In genomic region chr17:67401106-67401505, GRCh38 we compare ENCODE assay signal across 17 cellular contexts. TPM values are rescaled to one million over a fixed set of nuclear protein-coding genes. Genes with fewer than 3 reads are reported as not detected.
DNase-seq lines count a peak whose midpoint lies in the region; ATAC-seq, FAIRE-seq and TF ChIP-seq lines count a peak whose summit lies in the region.
"Had no signal": no experiment of that assay in that cellular context is flagged by ENCODE, and none has a peak within 500 bp of the region (broad histone marks: within the 10 kb centered on the region; RNA-seq: fewer than 3 reads in every experiment).

No MANE protein-coding gene starts in this region.

- peak overlapping the region; percentile 99 for H3K27ac Mint-ChIP-seq in activated naive CD4-positive, alpha-beta T cell treated with anti-CD3 and anti-CD28 coated beads, Interleukin-2, amount 50 U/mL, for 24 hours
- peak overlapping the region; percentile 79 to 97 for H3K27ac Mint-ChIP-seq in T-cell
- peak overlapping the region; percentile 95 to 99 (median 98) for H3K27ac Mint-ChIP-seq in immature natural killer cell

- no peak overlapping the region for H3K4me3 ChIP-seq in MG63
- H3K4me3 ChIP-seq: mucosa of descending colon, tibial artery had no signal

- H3K4me1 Mint-ChIP-seq in activated naive CD4-positive, alpha-beta T cell treated with anti-CD3 and anti-CD28 coated beads, Interleukin-2, amount 50 U/mL, for 24 hours: peaks cover 83% of the 10 kb centered on the region
- peaks cover 78 to 81% (median 78%) of the 10 kb centered on the region in 3 donors for H3K4me1 Mint-ChIP-seq in T-cell
- H3K4me1 Mint-ChIP-seq in immature natural killer cell: peaks cover 75 to 82% of the 10 kb centered on the region in 2 donors

- CTCF ChIA-PET in T-cell (lab: Charles Lee): no interaction called here

- no peaks in the 10 kb centered on the region for H3K36me3 ChIP-seq in MG63
- H3K36me3 ChIP-seq: tibial artery had no signal

- H3K36me3 Mint-ChIP-seq in activated naive CD4-positive, alpha-beta T cell treated with anti-CD3 and anti-CD28 coated beads, Interleukin-2, amount 50 U/mL, for 24 hours: peaks cover 12% of the 10 kb centered on the region
- H3K36me3 Mint-ChIP-seq in T-cell (peaks cover 23% of the 10 kb centered on the region), immature natural killer cell (peaks cover 14 to 18% (median 14%) of the 10 kb centered on the region in 3 donors)

- FAIRE-seq in H54 (lab: Jason Lieb, UNC): no peak
- FAIRE-seq: GM18507, TTC549 had no signal

- H3K9me3 Mint-ChIP-seq in activated naive CD4-positive, alpha-beta T cell treated with anti-CD3 and anti-CD28 coated beads, Interleukin-2, amount 50 U/mL, for 24 hours: no peaks in the 10 kb centered on the region
- H3K9me3 Mint-ChIP-seq in T-cell: no peaks in the 10 kb centered on the region
- H3K9me3 Mint-ChIP-seq in immature natural killer cell: no peaks in the 10 kb centered on the region

- H3K27me3 Mint-ChIP-seq in activated naive CD4-positive, alpha-beta T cell treated with anti-CD3 and anti-CD28 coated beads, Interleukin-2, amount 50 U/mL, for 24 hours: no peaks in the 10 kb centered on the region
- H3K27me3 Mint-ChIP-seq in T-cell: no peaks in the 10 kb centered on the region
- peaks cover 0 to 8% (median 6%) of the 10 kb centered on the region in 3 donors for H3K27me3 Mint-ChIP-seq in immature natural killer cell (ENCODE audit: low read depth in 3 of 3)

- no peaks in the 10 kb centered on the region for H3K9me3 ChIP-seq in MG63
- H3K9me3 ChIP-seq: mucosa of descending colon, tibial artery had no signal

- no peak for ATAC-seq in T-cell (replicated peaks in 1 of 4)
- no peak for ATAC-seq in GM19324 (IDR thresholded peaks at IDR 0.05; ENCODE audit: low FRiP score, unreplicated experiment)

- peak overlapping the region; percentile 90 for H3K4me3 Mint-ChIP-seq in activated naive CD4-positive, alpha-beta T cell treated with anti-CD3 and anti-CD28 coated beads, Interleukin-2, amount 50 U/mL, for 24 hours
- peak overlapping the region; percentile 21 to 57 (median 54) for H3K4me3 Mint-ChIP-seq in T-cell
- peak overlapping the region; percentile 14 to 86 (median 71) for H3K4me3 Mint-ChIP-seq in immature natural killer cell

- no peak for DNase-seq in activated naive CD4-positive, alpha-beta T cell (lab: John Stamatoyannopoulos, UW)
- no peak for DNase-seq in T-cell
- no peak for DNase-seq in immature natural killer cell
- no peak for DNase-seq in H54 (ENCODE audit: insufficient read length, low spot score)
- DNase-seq in MG63: no peak
- DNase-seq: activated gamma-delta T cell, Calu3, KG1, mucosa of descending colon, NCI-H1930, NCI-H446, nucleus accumbens, tibial artery had no signal

- POLR2A ChIA-PET in T-cell (lab: Charles Lee): interaction anchor here (1.0 to 1.1 kb wide), 2 partner anchors 30 to 40 kb away, joined by 3 to 7 read pairs; no protein-coding TSS in a partner anchor

- TF ChIP-seq POLR2A in H54 (IDR thresholded peaks at IDR 0.05; ENCODE audit: low read depth, low read length): no peak

- H3K27me3 ChIP-seq in MG63: no peaks in the 10 kb centered on the region
- H3K27me3 ChIP-seq: tibial artery had no signal

RNA-seq across cellular contexts. Expression of gene PITPNC1, which starts 24.0 kb away (rescaled TPM):
- total RNA-seq in T-cell: 100 to 1,000 TPM in 3 of 5 donors, 10 to 100 TPM in 2; 82.6 to 132 (median 111) TPM
- 100 to 1,000 TPM; 119 to 155 (median 150) TPM for polyA plus RNA-seq in immature natural killer cell
- 0.49 and 0.99 TPM in 2 replicates for total RNA-seq in MG63 (2014; rRNA removed; shearing (Covaris generic); ENCODE audit: low replicate concordance)

RNA-seq across cellular contexts. Expression of gene PSMD12, which starts 34.7 kb away (rescaled TPM):
- total RNA-seq in T-cell: 10 to 100 TPM; 28.1 to 49.9 (median 37.7) TPM
- 10 to 100 TPM; 24.1 to 43.9 (median 37.3) TPM for polyA plus RNA-seq in immature natural killer cell
- 20.5 and 53.9 TPM in 2 replicates for total RNA-seq in MG63 (2014; rRNA removed; shearing (Covaris generic); ENCODE audit: low replicate concordance)

Comparison
In these comparisons a context has a peak if more than half of its experiments do, and no peak if none do; other contexts are left out.
1. RNA of gene PITPNC1, which starts 24.0 kb away (total RNA-seq): 82.6 to 132 TPM in T-cell; 0.49 to 0.99 TPM in MG63; every median in the first group is over 10 times any median in the second.
2. Peak in every context shown above with its lines, with median percentiles within 50 percentile points of each other: H3K27ac Mint-ChIP-seq and H3K4me3 Mint-ChIP-seq.